Comparison of ENCODE assay signal across 18 cellular contexts in genomic region chr3:130348258-130348657, GRCh38. TPM values are rescaled to one million over a fixed set of nuclear protein-coding genes. Genes with fewer than 3 reads are reported as not detected.
"Had no signal": no experiment of that assay in that cellular context is flagged by ENCODE, and none has a peak within 500 bp of the region (broad histone marks: within the 10 kb centered on the region; RNA-seq: fewer than 3 reads in every experiment).

No MANE protein-coding gene starts in this region.

RNA-seq across cellular contexts. Expression of gene COL6A5, which starts 2.8 kb away (rescaled TPM):
- total RNA-seq: activated naive CD4-positive, alpha-beta T cell treated with anti-CD3 and anti-CD28 coated beads for 36 hours; activated naive CD4-positive, alpha-beta T cell treated with anti-CD3 and anti-CD28 coated beads, Interleukin-2, amount 50 U/mL, for 72 hours; activated naive CD8-positive, alpha-beta T cell treated with anti-CD3 and anti-CD28 coated beads for 36 hours; activated naive CD8-positive, alpha-beta T cell treated with anti-CD3 and anti-CD28 coated beads, Interleukin-2, amount 10 ng/mL, durations not matched to agents 7 days and 5 days; activated T-cell treated with anti-CD3 and anti-CD28 coated beads, Interleukin-2, amount 50 U/mL, for 4 hours; activated T-cell treated with anti-CD3 and anti-CD28 coated beads, Interleukin-2, amount 50 U/mL, for 72 hours; activated T-helper 17 cell treated with anti-CD3 and anti-CD28 coated beads, Interleukin-2, amount 50 U/mL, for 72 hours; activated T-helper 2 cell treated with anti-CD3 and anti-CD28 coated beads, Interferon-gamma antibody, Interleukin-2, Interleukin-4, amounts not matched to agents 10 μg/mL and 5 μg/mL and 100 μg/mL, durations not matched to agents 14 hours and 24 hours and 36 hours; aorta; ascending aorta; body of pancreas; breast epithelium; bronchial epithelial cell; cardiac muscle cell; cardiac septum; chondrocyte had no signal
- polyA plus RNA-seq: adipose tissue, adrenal gland, aorta, cardiac muscle cell had no signal
